Comparison of ENCODE assay signal across 31 cellular contexts in genomic region chr15:95425859-95426258, GRCh38.
"Had no signal": no experiment of that assay in that cellular context is flagged by ENCODE, and none has a peak within 500 bp of the region (broad histone marks: within the 10 kb centered on the region; RNA-seq: fewer than 3 reads in every experiment).

No MANE protein-coding gene starts in this region.

- H3K4me3 ChIP-seq: adrenal gland, body of pancreas, colonic mucosa, gastrocnemius medialis, heart left ventricle had no signal

- H3K4me1 Mint-ChIP-seq: activated CD8-positive, alpha-beta memory T cell treated with anti-CD3 and anti-CD28 coated beads, Interleukin-2, amount 10 ng/mL, durations not matched to agents 7 days and 5 days; activated naive CD8-positive, alpha-beta T cell treated with anti-CD3 and anti-CD28 coated beads for 36 hours had no signal

- H3K27me3 Mint-ChIP-seq: activated CD8-positive, alpha-beta memory T cell treated with anti-CD3 and anti-CD28 coated beads, Interleukin-2, amount 10 ng/mL, durations not matched to agents 7 days and 5 days; activated naive CD8-positive, alpha-beta T cell treated with anti-CD3 and anti-CD28 coated beads for 36 hours had no signal

- FAIRE-seq: endothelial cell of umbilical vein had no signal

- H3K36me3 ChIP-seq: adrenal gland, colonic mucosa, gastrocnemius medialis, heart left ventricle had no signal

- DNase-seq: activated CD4-positive, alpha-beta T cell treated with anti-CD3 and anti-CD28 coated beads for 48 hours; activated CD4-positive, alpha-beta T cell treated with anti-CD3 and anti-CD28 coated beads, Interleukin-2, amount 50 U/mL, for 1 hour; activated CD4-positive, alpha-beta T cell treated with anti-CD3 and anti-CD28 coated beads, Interleukin-2, amount 50 U/mL, for 48 hours; activated CD4-positive, CD25-positive, alpha-beta regulatory T cell; activated CD4-positive, CD25-positive, alpha-beta regulatory T cell treated with anti-CD3 and anti-CD28 coated beads, Interleukin-2, amount 50 U/mL, for 72 hours; activated CD8-positive, alpha-beta memory T cell treated with anti-CD3 and anti-CD28 coated beads, Interleukin-2, amount 10 ng/mL, durations not matched to agents 7 days and 5 days; activated CD8-positive, alpha-beta memory T cell treated with anti-CD3 and anti-CD28 coated beads, Interleukin-2, amount 50 U/mL, for 4 hours; activated CD8-positive, alpha-beta T cell treated with anti-CD3 and anti-CD28 coated beads, Interleukin-2, amount 10 ng/mL, durations not matched to agents 7 days and 5 days; activated effector memory CD4-positive, alpha-beta T cell treated with anti-CD3 and anti-CD28 coated beads, Interleukin-2, amount 50 U/mL, for 16 hours; activated naive CD4-positive, alpha-beta T cell treated with anti-CD3 and anti-CD28 coated beads for 36 hours; activated naive CD8-positive, alpha-beta T cell treated with anti-CD3 and anti-CD28 coated beads for 36 hours; activated naive CD8-positive, alpha-beta T cell treated with anti-CD3 and anti-CD28 coated beads, Interleukin-2, amount 50 U/mL, for 24 hours; activated T-cell treated with anti-CD3 and anti-CD28 coated beads, Interleukin-2, amount 50 U/mL, for 1 hour; activated T-cell treated with anti-CD3 and anti-CD28 coated beads, Interleukin-2, amount 50 U/mL, for 48 hours; adrenal gland; amygdala; aorta; body of pancreas; caudate nucleus; colonic mucosa; effector CD8-positive, alpha-beta T cell; foreskin fibroblast; gastrocnemius medialis; glutamatergic neuron; heart left ventricle; T-helper 2 cell had no signal

- H3K4me3 Mint-ChIP-seq: activated CD8-positive, alpha-beta memory T cell treated with anti-CD3 and anti-CD28 coated beads, Interleukin-2, amount 10 ng/mL, durations not matched to agents 7 days and 5 days; activated CD8-positive, alpha-beta T cell treated with anti-CD3 and anti-CD28 coated beads, Interleukin-2, amount 10 ng/mL, durations not matched to agents 7 days and 5 days; activated naive CD4-positive, alpha-beta T cell treated with anti-CD3 and anti-CD28 coated beads for 36 hours; activated naive CD4-positive, alpha-beta T cell treated with anti-CD3 and anti-CD28 coated beads, Interleukin-2, amount 50 U/mL, for 24 hours; activated naive CD8-positive, alpha-beta T cell treated with anti-CD3 and anti-CD28 coated beads for 36 hours; activated naive CD8-positive, alpha-beta T cell treated with anti-CD3 and anti-CD28 coated beads, Interleukin-2, amount 50 U/mL, for 24 hours; activated T-helper 1 cell treated with anti-CD3 and anti-CD28 coated beads, Interleukin-12 subunit alpha, Interleukin-12 subunit beta, Interleukin-2, Interleukin-4 antibody, amounts not matched to agents 30 ng/mL and 10 ng/mL and 1 ng/mL, durations not matched to agents 14 hours and 24 hours and 36 hours had no signal

- H3K27ac ChIP-seq: adrenal gland, body of pancreas, colonic mucosa, gastrocnemius medialis, heart left ventricle had no signal

- H3K4me1 ChIP-seq: adrenal gland, body of pancreas, colonic mucosa, heart left ventricle had no signal

- H3K27ac Mint-ChIP-seq: activated CD8-positive, alpha-beta memory T cell treated with anti-CD3 and anti-CD28 coated beads, Interleukin-2, amount 10 ng/mL, durations not matched to agents 7 days and 5 days; activated CD8-positive, alpha-beta T cell treated with anti-CD3 and anti-CD28 coated beads, Interleukin-2, amount 10 ng/mL, durations not matched to agents 7 days and 5 days; activated naive CD4-positive, alpha-beta T cell treated with anti-CD3 and anti-CD28 coated beads for 36 hours; activated naive CD4-positive, alpha-beta T cell treated with anti-CD3 and anti-CD28 coated beads, Interleukin-2, amount 50 U/mL, for 24 hours; activated naive CD8-positive, alpha-beta T cell treated with anti-CD3 and anti-CD28 coated beads for 36 hours; activated naive CD8-positive, alpha-beta T cell treated with anti-CD3 and anti-CD28 coated beads, Interleukin-2, amount 50 U/mL, for 24 hours; activated T-helper 1 cell treated with anti-CD3 and anti-CD28 coated beads, Interleukin-12 subunit alpha, Interleukin-12 subunit beta, Interleukin-2, Interleukin-4 antibody, amounts not matched to agents 30 ng/mL and 10 ng/mL and 1 ng/mL, durations not matched to agents 14 hours and 24 hours and 36 hours; activated T-helper 2 cell treated with anti-CD3 and anti-CD28 coated beads, Interferon-gamma antibody, Interleukin-2, Interleukin-4, amounts not matched to agents 10 μg/mL and 5 μg/mL and 100 μg/mL, durations not matched to agents 14 hours and 24 hours and 36 hours had no signal

- H3K36me3 Mint-ChIP-seq: activated CD8-positive, alpha-beta memory T cell treated with anti-CD3 and anti-CD28 coated beads, Interleukin-2, amount 10 ng/mL, durations not matched to agents 7 days and 5 days; activated naive CD8-positive, alpha-beta T cell treated with anti-CD3 and anti-CD28 coated beads for 36 hours had no signal

- H3K9me3 ChIP-seq: adrenal gland, body of pancreas, colonic mucosa, gastrocnemius medialis had no signal

- H3K27me3 ChIP-seq: adrenal gland, body of pancreas, colonic mucosa, gastrocnemius medialis, heart left ventricle had no signal

- ATAC-seq: activated CD8-positive, alpha-beta memory T cell treated with anti-CD3 and anti-CD28 coated beads, Interleukin-2, amount 10 ng/mL, durations not matched to agents 7 days and 5 days; activated CD8-positive, alpha-beta T cell treated with anti-CD3 and anti-CD28 coated beads, Interleukin-2, amount 10 ng/mL, durations not matched to agents 7 days and 5 days; activated naive CD8-positive, alpha-beta T cell treated with anti-CD3 and anti-CD28 coated beads, Interleukin-2, amount 50 U/mL, for 24 hours; body of pancreas; esophagus mucosa; gastrocnemius medialis; heart left ventricle had no signal
